ENCODE assay signal across 10 cellular contexts in genomic region chr1:235919127-235919796, GRCh38. TPM values are rescaled to one million over a fixed set of nuclear protein-coding genes. Genes with fewer than 3 reads are reported as not detected.
DNase-seq lines count a peak whose midpoint lies in the region; ATAC-seq and TF ChIP-seq lines count a peak whose summit lies in the region.
"Had no signal": no experiment of that assay in that cellular context is flagged by ENCODE, and none has a peak within 500 bp of the region (broad histone marks: within the 10 kb centered on the region; RNA-seq: fewer than 3 reads in every experiment).

No MANE protein-coding gene starts in this region.

- H3K9ac ChIP-seq in GM23248: peak overlapping the region; percentile 15; the same call in 1 of the 2 replicates

- TF ChIP-seq POLR2A in prostate gland (IDR thresholded peaks at IDR 0.05): no peak

- H3K9me3 Mint-ChIP-seq in stimulated activated effector memory CD8-positive, alpha-beta T cell treated with anti-CD3 and anti-CD28 coated beads, Interleukin-12 subunit alpha, Interleukin-12 subunit beta, amount 100 ng/mL, for 72 hours: no peaks in the 10 kb centered on the region

- no peaks in the 10 kb centered on the region for H4K20me1 ChIP-seq in GM23248 (ENCODE audit: insufficient read depth)

- no peak overlapping the region for H2AFZ ChIP-seq in GM23248

- peak overlapping the region; percentile 40 for H3K4me2 ChIP-seq in GM23248 (ENCODE audit: unreplicated experiment)

- H3K27ac ChIP-seq in GM23248 (peak overlapping the region; percentile 69), prostate gland (peak overlapping the region in 1 of 2 donors; percentile 21)

- in situ Hi-C loops in GM23248 (cut with MboI): no loop called here

- H3K9me3 ChIP-seq in GM23248 (ENCODE audit: low read depth) (no peaks in the 10 kb centered on the region), prostate gland (no peaks in the 10 kb centered on the region)
- H3K9me3 ChIP-seq: heart right ventricle had no signal

- H3K27me3 ChIP-seq in GM23248 (replicated peaks; ENCODE audit: insufficient read depth): no peaks in the 10 kb centered on the region
- no peaks in the 10 kb centered on the region for H3K27me3 ChIP-seq in prostate gland (replicated peaks; ENCODE audit: insufficient read depth)
- H3K27me3 ChIP-seq: heart right ventricle had no signal

- no peaks in the 10 kb centered on the region for H3K36me3 Mint-ChIP-seq in stimulated activated effector memory CD8-positive, alpha-beta T cell treated with anti-CD3 and anti-CD28 coated beads, Interleukin-12 subunit alpha, Interleukin-12 subunit beta, amount 100 ng/mL, for 72 hours

- H3K4me3 Mint-ChIP-seq in stimulated activated effector memory CD8-positive, alpha-beta T cell treated with anti-CD3 and anti-CD28 coated beads, Interleukin-12 subunit alpha, Interleukin-12 subunit beta, amount 100 ng/mL, for 72 hours: no peak overlapping the region

- no peaks in the 10 kb centered on the region for H3K36me3 ChIP-seq in GM23248 (ENCODE audit: low read depth)
- no peaks in the 10 kb centered on the region for H3K36me3 ChIP-seq in prostate gland
- H3K36me3 ChIP-seq: heart right ventricle had no signal

- peak overlapping the region; percentile 19 for H3K27ac Mint-ChIP-seq in stimulated activated effector memory CD8-positive, alpha-beta T cell treated with anti-CD3 and anti-CD28 coated beads, Interleukin-12 subunit alpha, Interleukin-12 subunit beta, amount 100 ng/mL, for 72 hours

- no peaks in the 10 kb centered on the region for H3K9me2 ChIP-seq in GM23248 (ENCODE audit: insufficient read depth)

- intact Hi-C loops in prostate gland (cut with DNase I): no loop called here

- no peak for ATAC-seq in stimulated activated effector memory CD8-positive, alpha-beta T cell treated with anti-CD3 and anti-CD28 coated beads, Interleukin-12 subunit alpha, Interleukin-12 subunit beta, amount 100 ng/mL, for 72 hours
- ATAC-seq in HG03521 (IDR thresholded peaks at IDR 0.05; ENCODE audit: unreplicated experiment): no peak

- DNase-seq in GM23248 (no peak), RPMI8226 (peak; percentile 66), fibroblast of mammary gland (ENCODE audit: low read depth) (peak; percentile 64), NCI-H1092 (lab: John Stamatoyannopoulos, UW) (no peak), iPS-NIHi7 (ENCODE audit: extremely low spot score) (no peak), prostate gland (ENCODE audit: low spot score) (no peak)
- no peak for DNase-seq in stimulated activated effector memory CD8-positive, alpha-beta T cell treated with anti-CD3 and anti-CD28 coated beads, Interleukin-12 subunit alpha, Interleukin-12 subunit beta, amount 100 ng/mL, for 72 hours (ENCODE audit: low spot score in 2 of 2)
- DNase-seq: heart right ventricle, Right ventricle myocardium superior had no signal

- peaks cover 53% of the 10 kb centered on the region for H3K4me1 Mint-ChIP-seq in stimulated activated effector memory CD8-positive, alpha-beta T cell treated with anti-CD3 and anti-CD28 coated beads, Interleukin-12 subunit alpha, Interleukin-12 subunit beta, amount 100 ng/mL, for 72 hours

- 67 to 75% methylated on average over 11 of the region's 11 CpGs for WGBS in GM23248 (ENCODE audit: low coverage in 1 of 2, low lambda C conversion rate in 2 of 2, missing lambda C conversion rate in 2 of 2), 2 experiments
- 87% methylated on average over 11 of the region's 11 CpGs for WGBS in prostate gland

- TF ChIP-seq CTCF in fibroblast of mammary gland (conservative IDR thresholded peaks at IDR 0.05; ENCODE audit: control insufficient read depth, insufficient read depth, low read depth, low read length) (no peak), prostate gland (IDR thresholded peaks at IDR 0.05) (no peak)

- H3F3A ChIP-seq in GM23248 (ENCODE audit: insufficient read depth): peaks cover 31% of the 10 kb centered on the region

- no peak overlapping the region for H3K4me3 ChIP-seq in GM23248
- H3K4me3 ChIP-seq in fibroblast of mammary gland (ENCODE audit: control insufficient read depth, low read depth, low read length): no peak overlapping the region
- no peak overlapping the region for H3K4me3 ChIP-seq in prostate gland
- H3K4me3 ChIP-seq: heart right ventricle had no signal

- H3K79me2 ChIP-seq in GM23248 (ENCODE audit: insufficient read depth): no peaks in the 10 kb centered on the region

- H3K4me1 ChIP-seq in GM23248 (ENCODE audit: insufficient read depth) (peaks cover 49% of the 10 kb centered on the region), prostate gland (replicated peaks) (no peaks in the 10 kb centered on the region)

RNA-seq across cellular contexts. Expression of gene LYST, which starts 52.6 kb away (rescaled TPM):
- total RNA-seq in GM23248 (2014; rRNA removed; shearing (Covaris generic)): 5.9 and 9.0 TPM in 2 replicates
- polyA plus RNA-seq in GM23248 (2016; fragmentation: Nextera tagmentation; extraction: Ambion mirVana): 3.7 and 5.1 TPM in 2 replicates
- 10 to 100 TPM; 21.9 to 41.7 TPM for total RNA-seq in prostate gland

Comparison
In these comparisons a context has a peak if more than half of its experiments do, and no peak if none do; other contexts are left out.
1. DNase-seq: peak in RPMI8226 (single experiment) and fibroblast of mammary gland (single experiment); none in GM23248 (single experiment), stimulated activated effector memory CD8-positive, alpha-beta T cell treated with anti-CD3 and anti-CD28 coated beads, Interleukin-12 subunit alpha, Interleukin-12 subunit beta, amount 100 ng/mL, for 72 hours (0 of 2), NCI-H1092 (single experiment), iPS-NIHi7 (single experiment) and prostate gland (single experiment).